In the genomic region with DNA sequence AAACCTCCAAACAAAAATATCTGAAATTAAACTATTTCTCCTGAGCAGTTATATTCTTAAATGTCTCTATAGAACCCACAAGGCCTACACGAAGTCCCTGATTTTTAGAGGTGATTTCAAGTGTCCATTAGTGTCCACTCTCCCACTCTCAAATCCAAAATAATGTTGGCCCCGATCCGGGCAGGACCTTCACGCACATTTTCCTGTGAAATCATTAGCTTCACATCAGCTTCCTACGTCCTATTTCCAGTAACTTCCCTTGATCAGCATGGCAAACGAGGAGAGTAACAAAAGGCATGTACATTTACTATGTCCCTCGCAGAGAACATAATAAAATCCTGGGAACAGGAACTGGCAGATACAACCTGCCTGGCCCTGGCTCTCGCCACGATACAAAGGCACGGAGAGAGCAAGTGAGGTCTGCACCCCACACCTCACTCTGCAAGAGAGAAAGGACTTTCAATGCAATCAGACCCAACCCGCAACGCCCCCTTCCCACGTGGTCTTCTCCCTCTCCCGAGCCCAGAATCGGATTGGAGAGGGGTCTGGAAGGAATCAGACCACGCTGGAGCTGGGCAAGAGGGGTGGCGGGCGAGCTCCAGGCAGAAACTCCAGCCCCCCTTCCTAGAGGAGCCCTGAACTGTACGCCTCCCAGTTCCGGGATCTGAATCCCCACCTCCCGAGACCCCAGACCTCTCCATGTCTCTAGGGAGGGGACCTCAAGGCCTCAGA, we compare ENCODE assay signal across 9 cellular contexts. TPM values are rescaled to one million over a fixed set of nuclear protein-coding genes. Genes with fewer than 3 reads are reported as not detected.
DNase-seq lines count a peak whose midpoint lies in the region; ATAC-seq, FAIRE-seq and TF ChIP-seq lines count a peak whose summit lies in the region.
"Had no signal": no experiment of that assay in that cellular context is flagged by ENCODE, and none has a peak within 500 bp of the region (broad histone marks: within the 10 kb centered on the region; RNA-seq: fewer than 3 reads in every experiment).

No MANE protein-coding gene starts in this region.

- peak overlapping the region; percentile 50 for H3K27ac ChIP-seq in endothelial cell of umbilical vein (ENCODE audit: insufficient read depth, low read depth, low read length)
- H3K27ac ChIP-seq in mesodermal cell (ENCODE audit: low read depth, low read length, severe bottlenecking): peak overlapping the region; percentile 88

- H2AFZ ChIP-seq in endothelial cell of umbilical vein (ENCODE audit: low read depth, low read length): peak overlapping the region; percentile 54

- POLR2A ChIA-PET in endothelial cell of umbilical vein (lab: Charles Lee): interaction anchor here (0.5 kb wide), 2 partner anchors 10 to 906 kb away, joined by 3 read pairs; no protein-coding TSS in a partner anchor

- DNase-seq in NCI-H1436 (lab: John Stamatoyannopoulos, UW) (peak; percentile 65), NCI-H1436 treated with DMSO at 0.1 percent for 48 hours (lab: John Stamatoyannopoulos, UW) (no peak), NCI-H2227 treated with DMSO at 0.1 percent for 48 hours (lab: John Stamatoyannopoulos, UW) (peak; percentile 64), endothelial cell of umbilical vein (ENCODE audit: low read depth, low spot score) (peak; percentile 78)
- DNase-seq in activated CD4-positive, alpha-beta T cell treated with anti-CD3 and anti-CD28 coated beads, Interleukin-2, amount 50 U/mL, for 48 hours: peak; percentile 46 to 59
- peak; percentile 25 for DNase-seq in stimulated activated CD8-positive, alpha-beta memory T cell treated with anti-CD3 and anti-CD28 coated beads, Interleukin-4, amount 100 ng/mL, for 24 hours (ENCODE audit: low read depth)

- no peaks in the 10 kb centered on the region for H3K9me3 ChIP-seq in endothelial cell of umbilical vein (replicated peaks; ENCODE audit: control insufficient read depth, insufficient read depth, low read length)
- no peaks in the 10 kb centered on the region for H3K9me3 ChIP-seq in mesodermal cell (ENCODE audit: control insufficient read depth, low read length)

- CTCF ChIA-PET in endothelial cell of umbilical vein (lab: Charles Lee): interaction anchor here (0.6 to 2.8 kb wide), 8 partner anchors 9 to 49 kb away, joined by 3 to 41 read pairs (median 4); no protein-coding TSS in a partner anchor

- peak; percentile 42 for TF ChIP-seq POLR2A in endothelial cell of umbilical vein (IDR thresholded peaks at IDR 0.05; ENCODE audit: low read depth, low read length)

- H3K4me1 ChIP-seq in endothelial cell of umbilical vein (ENCODE audit: control insufficient read depth, extremely low read depth, insufficient read depth, low read length): peaks cover 21% of the 10 kb centered on the region
- peaks cover 28% of the 10 kb centered on the region for H3K4me1 ChIP-seq in mesodermal cell (ENCODE audit: control insufficient read depth, insufficient read depth, low read length, poor library complexity, severe bottlenecking)

- peak; percentile 8 for ATAC-seq in HG02840 (IDR thresholded peaks at IDR 0.05; ENCODE audit: low FRiP score, unreplicated experiment)

- H4K20me1 ChIP-seq in endothelial cell of umbilical vein (replicated peaks; ENCODE audit: control insufficient read depth, extremely low read depth, insufficient read depth, low read length): no peaks in the 10 kb centered on the region

- H3K9ac ChIP-seq in endothelial cell of umbilical vein (replicated peaks; ENCODE audit: extremely low read depth, insufficient read depth, low read length): peak overlapping the region; percentile 72

- BruUV-seq in endothelial cell of umbilical vein (replicated peaks; lab: Mats Ljungman, UMichigan): TSS peak; percentile 31

- peaks cover 55% of the 10 kb centered on the region for H3K79me2 ChIP-seq in endothelial cell of umbilical vein (ENCODE audit: control insufficient read depth, insufficient read depth, low read length)

- intact Hi-C loops in endothelial cell of umbilical vein (cut with micrococcal nuclease): loop anchor here (5.0 kb wide), 3 partner anchors 49 to 811 kb away; a partner anchor contains a TSS

- no peak for TF ChIP-seq CTCF in endothelial cell of umbilical vein (IDR thresholded peaks at IDR 0.05; ENCODE audit: extremely low read depth in 1 of 2, insufficient read depth in 1 of 2, low read depth in 1 of 2, low read length in 2 of 2)

- H3K4me3 ChIP-seq in endothelial cell of umbilical vein (replicated peaks in 1 of 3; ENCODE audit: insufficient read depth in 1 of 3, low read depth in 1 of 3, low read length in 3 of 3) (peak overlapping the region; percentile 47 to 89 (median 84)), mesodermal cell (ENCODE audit: extremely low read depth, insufficient read depth, low read length, poor library complexity, severe bottlenecking) (peak overlapping the region; percentile 93)

- WGBS in mesodermal cell (ENCODE audit: insufficient coverage in 2 of 2), 2 experiments: 0 to 6% methylated on average over 7 to 12 of the region's 21 CpGs

- peaks cover 0 to 3% of the 10 kb centered on the region in 2 experiments for H3K36me3 ChIP-seq in endothelial cell of umbilical vein (ENCODE audit: control insufficient read depth in 2 of 2, extremely low read depth in 1 of 2, insufficient read depth in 2 of 2, low read length in 2 of 2)
- peaks cover 35% of the 10 kb centered on the region for H3K36me3 ChIP-seq in mesodermal cell (ENCODE audit: control insufficient read depth, insufficient read depth, low read length)

- H3K27me3 ChIP-seq in endothelial cell of umbilical vein (ENCODE audit: control insufficient read depth in 2 of 2, insufficient read depth in 2 of 2, low read length in 2 of 2): no peaks in the 10 kb centered on the region

- H3K4me2 ChIP-seq in endothelial cell of umbilical vein (ENCODE audit: insufficient read depth, low read length): peak overlapping the region; percentile 92

- no peaks in the 10 kb centered on the region for H3K9me1 ChIP-seq in endothelial cell of umbilical vein (replicated peaks; ENCODE audit: control insufficient read depth, extremely low read depth, insufficient read depth, low read length)

- no peak for FAIRE-seq in endothelial cell of umbilical vein (lab: Jason Lieb, UNC)
- FAIRE-seq: G401.6 had no signal

- dilution Hi-C loops in endothelial cell of umbilical vein (cut with MboI; ENCODE audit: extremely low pct_ligation_motif_present, low sequenced_read_pairs): no loop called here

TF ChIP-seq in endothelial cell of umbilical vein, 7 proteins besides CTCF, POLR2A, EP300 and RAD21:
- TF ChIP-seq FOS (IDR thresholded peaks at IDR 0.05; ENCODE audit: borderline replicate concordance, insufficient read depth, low read length): no peak
- TF ChIP-seq, protein P1, sequence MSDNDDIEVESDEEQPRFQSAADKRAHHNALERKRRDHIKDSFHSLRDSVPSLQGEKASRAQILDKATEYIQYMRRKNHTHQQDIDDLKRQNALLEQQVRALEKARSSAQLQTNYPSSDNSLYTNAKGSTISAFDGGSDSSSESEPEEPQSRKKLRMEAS (IDR thresholded peaks at IDR 0.05; ENCODE audit: insufficient read depth, insufficient read length): peak; percentile 78

RNA-seq across cellular contexts. Expression of a gene that starts 17.5 kb away (rescaled TPM):
- not detected in 2 replicates for total RNA-seq in endothelial cell of umbilical vein
- not detected in 2 replicates for polyA plus RNA-seq in endothelial cell of umbilical vein
- polyA plus RNA-seq in endothelial cell of umbilical vein (2011; cell fraction: cytosol; rRNA removed): not detected in 2 replicates
- not detected in 2 replicates for polyA plus RNA-seq in endothelial cell of umbilical vein (2011; cell fraction: nucleus; rRNA removed)
- polyA plus RNA-seq in endothelial cell of umbilical vein (2012): not detected in 2 replicates
- not detected in 2 replicates for polyA minus RNA-seq in endothelial cell of umbilical vein
- not detected for polyA minus RNA-seq in endothelial cell of umbilical vein (2011; cell fraction: cytosol; rRNA and poly(A)+ RNA removed)
- not detected in 2 replicates for polyA minus RNA-seq in endothelial cell of umbilical vein (2011; cell fraction: nucleus; rRNA and poly(A)+ RNA removed)
- not detected for polyA plus RNA-seq in mesodermal cell (2013, experiment 1 of 2)
- polyA plus RNA-seq in mesodermal cell (2013, experiment 2 of 2): not detected

RNA-seq across cellular contexts. Expression of a gene that starts 48.4 kb away (rescaled TPM):
- 116 and 124 TPM in 2 replicates for total RNA-seq in endothelial cell of umbilical vein
- polyA plus RNA-seq in endothelial cell of umbilical vein: 55.3 and 56.8 TPM in 2 replicates
- polyA plus RNA-seq in endothelial cell of umbilical vein (2011; cell fraction: cytosol; rRNA removed): 54.5 and 55.8 TPM in 2 replicates
- 108 and 114 TPM in 2 replicates for polyA plus RNA-seq in endothelial cell of umbilical vein (2011; cell fraction: nucleus; rRNA removed)
- polyA plus RNA-seq in endothelial cell of umbilical vein (2012): 52.4 and 55.1 TPM in 2 replicates
- 343 and 426 TPM in 2 replicates for polyA minus RNA-seq in endothelial cell of umbilical vein
- polyA minus RNA-seq in endothelial cell of umbilical vein (2011; cell fraction: cytosol; rRNA and poly(A)+ RNA removed): 136 TPM
- 301 and 431 TPM in 2 replicates for polyA minus RNA-seq in endothelial cell of umbilical vein (2011; cell fraction: nucleus; rRNA and poly(A)+ RNA removed)
- 45.4 TPM for polyA plus RNA-seq in mesodermal cell (2013, experiment 1 of 2)
- polyA plus RNA-seq in mesodermal cell (2013, experiment 2 of 2): 45.1 TPM

RNA-seq across cellular contexts. Expression of a gene that starts 48.4 kb away (rescaled TPM):
- 20.5 and 22.4 TPM in 2 replicates for total RNA-seq in endothelial cell of umbilical vein
- 9.9 and 11.1 TPM in 2 replicates for polyA plus RNA-seq in endothelial cell of umbilical vein
- polyA plus RNA-seq in endothelial cell of umbilical vein (2011; cell fraction: cytosol; rRNA removed): 10.1 and 12.5 TPM in 2 replicates
- 38.9 and 40.2 TPM in 2 replicates for polyA plus RNA-seq in endothelial cell of umbilical vein (2011; cell fraction: nucleus; rRNA removed)
- 16.8 and 17.9 TPM in 2 replicates for polyA plus RNA-seq in endothelial cell of umbilical vein (2012)
- polyA minus RNA-seq in endothelial cell of umbilical vein: 36.2 TPM in 2 replicates
- 18.1 TPM for polyA minus RNA-seq in endothelial cell of umbilical vein (2011; cell fraction: cytosol; rRNA and poly(A)+ RNA removed)
- 27.5 and 35.4 TPM in 2 replicates for polyA minus RNA-seq in endothelial cell of umbilical vein (2011; cell fraction: nucleus; rRNA and poly(A)+ RNA removed)
- polyA plus RNA-seq in mesodermal cell (2013, experiment 1 of 2): 9.0 TPM
- polyA plus RNA-seq in mesodermal cell (2013, experiment 2 of 2): 11.7 TPM
